ENCODE assay signal across 10 cellular contexts in the genomic region with DNA sequence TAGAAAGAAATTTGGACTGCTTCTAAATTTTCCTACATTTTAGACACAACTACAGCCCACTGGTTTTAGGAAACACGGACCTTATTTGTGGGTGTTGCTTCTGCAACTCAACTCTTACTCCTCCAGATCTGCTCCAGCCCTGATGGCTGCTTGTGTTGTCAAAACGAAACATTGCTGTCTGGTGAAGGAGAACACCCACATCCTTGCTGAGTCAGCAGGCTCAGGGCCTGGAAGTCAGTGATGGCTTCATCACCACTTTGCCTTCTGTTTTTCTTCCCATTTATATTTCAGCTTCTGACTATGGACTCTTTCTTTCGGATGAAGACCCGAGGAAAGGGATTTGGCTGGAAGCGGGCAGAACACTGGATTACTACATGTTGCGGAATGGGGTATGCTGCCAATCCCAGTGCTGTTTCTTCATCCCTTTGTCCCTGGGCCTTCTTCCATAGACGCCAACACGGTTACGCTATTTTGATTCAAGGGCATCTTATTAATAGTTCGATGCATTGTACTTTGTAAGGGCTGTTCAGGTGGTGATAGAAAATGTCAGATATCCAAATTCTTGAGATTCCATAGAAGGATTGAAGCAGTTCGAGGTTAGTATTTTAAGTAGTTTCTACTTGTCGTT.
DNase-seq lines count a peak whose midpoint lies in the region; ATAC-seq and TF ChIP-seq lines count a peak whose summit lies in the region.
"Had no signal": no experiment of that assay in that cellular context is flagged by ENCODE, and none has a peak within 500 bp of the region (broad histone marks: within the 10 kb centered on the region; RNA-seq: fewer than 3 reads in every experiment).

No MANE protein-coding gene starts in this region.

- H3K4me3 Mint-ChIP-seq in activated T-cell treated with anti-CD3 and anti-CD28 coated beads, Interleukin-2, amount 50 U/mL, for 4 hours: no peak overlapping the region

- intact Hi-C loops in heart right ventricle (cut with DNase I): loop anchor here in 9 of 10 donors (1.0 to 10.0 kb wide), 6 partner anchors 185 to 259 kb away; a partner anchor contains a TSS

- H3K9me3 Mint-ChIP-seq in activated T-cell treated with anti-CD3 and anti-CD28 coated beads, Interleukin-2, amount 50 U/mL, for 4 hours: no peaks in the 10 kb centered on the region

- no peaks in the 10 kb centered on the region for H3K9me3 ChIP-seq in heart right ventricle
- H3K9me3 ChIP-seq: tibial artery had no signal

- H3K4me1 Mint-ChIP-seq in activated T-cell treated with anti-CD3 and anti-CD28 coated beads, Interleukin-2, amount 50 U/mL, for 4 hours (ENCODE audit: low read depth): no peaks in the 10 kb centered on the region

- H3K27ac ChIP-seq in heart right ventricle: peak overlapping the region in 7 of 10 donors; percentile 14 to 83 (median 37)
- H3K27ac ChIP-seq: tibial artery had no signal

- H3K27me3 ChIP-seq in heart right ventricle: no peaks in the 10 kb centered on the region
- H3K27me3 ChIP-seq: tibial artery had no signal

- no peak overlapping the region for H3K4me3 ChIP-seq in heart right ventricle
- H3K4me3 ChIP-seq: tibial artery had no signal

- peak; percentile 65 for ATAC-seq in HG03558 (IDR thresholded peaks at IDR 0.05; ENCODE audit: extremely low read depth, unreplicated experiment)
- peak in 7 of 8 donors; percentile 21 to 81 (median 74) for ATAC-seq in heart right ventricle
- no peak for ATAC-seq in activated T-cell treated with anti-CD3 and anti-CD28 coated beads, Interleukin-2, amount 50 U/mL, for 4 hours
- ATAC-seq: left colon had no signal

- peaks cover 0 to 32% (median 8%) of the 10 kb centered on the region in 9 donors for H3K4me1 ChIP-seq in heart right ventricle
- H3K4me1 ChIP-seq: tibial artery had no signal

- no peak for TF ChIP-seq CTCF in heart right ventricle (IDR thresholded peaks at IDR 0.05)

- peaks cover 1% of the 10 kb centered on the region for H3K36me3 Mint-ChIP-seq in activated T-cell treated with anti-CD3 and anti-CD28 coated beads, Interleukin-2, amount 50 U/mL, for 4 hours (ENCODE audit: insufficient read depth)

- H3K27me3 Mint-ChIP-seq in activated T-cell treated with anti-CD3 and anti-CD28 coated beads, Interleukin-2, amount 50 U/mL, for 4 hours (ENCODE audit: low read depth): peaks cover 2% of the 10 kb centered on the region

- peaks cover 0 to 39% (median 14%) of the 10 kb centered on the region in 9 donors for H3K36me3 ChIP-seq in heart right ventricle

- 47 to 64% methylated on average over 12 of the region's 12 CpGs for WGBS in heart right ventricle, 2 donors

- DNase-seq in AG08396 (ENCODE audit: low spot score) (peak; percentile 33), GM19240 (ENCODE audit: insufficient read length, low spot score) (peak; percentile 47), heart right ventricle (peak in 1 of 2 donors; percentile 49), T1000 (lab: John Stamatoyannopoulos, UW) (no peak), SHP77 treated with DMSO at 0.1 percent for 48 hours (lab: John Stamatoyannopoulos, UW) (no peak), cerebellar nuclear complex (lab: John Stamatoyannopoulos, UW) (no peak)
- DNase-seq in activated T-cell treated with anti-CD3 and anti-CD28 coated beads, Interleukin-2, amount 50 U/mL, for 4 hours: no peak

Comparison
In these comparisons a context has a peak if more than half of its experiments do, and no peak if none do; other contexts are left out.
1. DNase-seq: peak in AG08396 (single experiment) and GM19240 (single experiment); none in T1000 (single experiment), SHP77 treated with DMSO at 0.1 percent for 48 hours (single experiment), activated T-cell treated with anti-CD3 and anti-CD28 coated beads, Interleukin-2, amount 50 U/mL, for 4 hours (single experiment) and cerebellar nuclear complex (0 of 2).
2. ATAC-seq: peak in HG03558 (single experiment) and heart right ventricle (7 of 8); none in activated T-cell treated with anti-CD3 and anti-CD28 coated beads, Interleukin-2, amount 50 U/mL, for 4 hours (0 of 2).